In the genomic region with DNA sequence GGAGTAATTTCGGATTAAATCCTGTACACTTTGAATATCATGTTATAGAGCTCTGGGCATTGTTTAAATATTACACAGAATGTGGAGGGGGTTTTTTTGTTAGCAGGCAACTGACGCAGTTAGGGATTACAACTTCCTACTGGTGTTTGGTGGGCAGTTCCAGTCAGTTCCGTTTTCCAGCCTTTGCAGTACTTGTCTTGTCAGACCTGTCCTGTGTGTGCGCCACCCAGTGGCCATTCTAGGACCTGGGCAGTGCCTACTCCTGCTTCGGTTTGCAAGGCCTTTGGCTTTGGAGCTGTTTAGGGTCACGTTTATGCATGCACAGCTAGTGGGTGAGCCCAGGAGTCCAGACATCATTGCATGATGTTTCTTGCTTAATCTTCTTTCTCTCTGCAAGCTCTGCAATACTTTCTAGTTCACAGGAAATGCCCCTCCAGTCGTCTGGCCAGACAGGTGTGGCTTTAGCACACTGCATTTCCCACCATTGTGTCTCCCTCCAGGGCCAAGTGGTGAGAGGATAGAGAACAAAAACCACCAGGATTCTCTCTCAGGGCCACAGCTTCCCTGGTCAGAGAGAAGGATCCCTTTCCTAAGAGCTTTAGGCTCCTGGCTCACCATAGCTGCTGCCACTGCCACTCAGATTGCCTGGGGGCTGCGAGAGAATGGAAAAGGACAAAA, we compare ENCODE assay signal across 8 cellular contexts.
DNase-seq lines count a peak whose midpoint lies in the region; ATAC-seq, FAIRE-seq and TF ChIP-seq lines count a peak whose summit lies in the region.

No MANE protein-coding gene starts in this region.

- no peaks in the 10 kb centered on the region for H3K27me3 ChIP-seq in gastrocnemius medialis

- peaks cover 5% of the 10 kb centered on the region for H3K36me3 Mint-ChIP-seq in T-helper 17 cell (ENCODE audit: low read depth)

- H3K27ac Mint-ChIP-seq in T-helper 17 cell: peak overlapping the region; percentile 93

- no peaks in the 10 kb centered on the region for H3K27me3 Mint-ChIP-seq in T-helper 17 cell

- intact Hi-C loops in gastrocnemius medialis (cut with DNase I; ENCODE audit: low total_unique reads): no loop called here

- peak overlapping the region in 3 of 4 donors; percentile 12 to 48 (median 24) for H3K4me3 ChIP-seq in gastrocnemius medialis

- peaks cover 45% of the 10 kb centered on the region for H3K4me1 Mint-ChIP-seq in T-helper 17 cell

- H3K4me3 Mint-ChIP-seq in T-helper 17 cell: peak overlapping the region; percentile 56

- H3K9me3 ChIP-seq in T-helper 17 cell (ENCODE audit: control insufficient read depth, low read length, poor library complexity, severe bottlenecking): no peaks in the 10 kb centered on the region
- H3K9me3 ChIP-seq in gastrocnemius medialis: no peaks in the 10 kb centered on the region

- FAIRE-seq in GM12891 (lab: Jason Lieb, UNC): peak; percentile 92

- no peak overlapping the region for H3K27ac ChIP-seq in gastrocnemius medialis

- H3K36me3 ChIP-seq in gastrocnemius medialis: no peaks in the 10 kb centered on the region

- peak; percentile 37 for DNase-seq in GM12891 (ENCODE audit: insufficient read length, low spot score)
- DNase-seq in NCI-H1417 (lab: John Stamatoyannopoulos, UW): peak; percentile 68 to 84 (median 70)
- DNase-seq in T-helper 17 cell: peak; percentile 62 to 68 (median 65)
- DNase-seq in anterior cingulate cortex (lab: John Stamatoyannopoulos, UW): peak in 56 of 58 donors; percentile 8 to 92 (median 68)
- peak; percentile 64 for DNase-seq in hepatic stellate cell (ENCODE audit: low spot score)
- peak; percentile 37 to 60 for DNase-seq in gastrocnemius medialis
- no peak for DNase-seq in NCI-H1436 treated with DMSO at 0.1 percent for 48 hours (lab: John Stamatoyannopoulos, UW)

- TF ChIP-seq CTCF in gastrocnemius medialis (IDR thresholded peaks at IDR 0.05 in 4 of 5, conservative IDR thresholded peaks at IDR 0.05 in 1 of 5): peak; percentile 15 to 66 (median 39)

- peaks cover 0 to 3% of the 10 kb centered on the region in 2 donors for H3K4me1 ChIP-seq in gastrocnemius medialis

- TF ChIP-seq POLR2A in GM12891 (IDR thresholded peaks at IDR 0.05; ENCODE audit: low read depth, low read length): no peak
- TF ChIP-seq POLR2A in gastrocnemius medialis (IDR thresholded peaks at IDR 0.05): no peak

- in situ Hi-C loops in gastrocnemius medialis (cut with MboI; ENCODE audit: low sequenced_read_pairs in 4 of 4): no loop called here

- peak; percentile 76 for ATAC-seq in HG02759 (IDR thresholded peaks at IDR 0.05; ENCODE audit: unreplicated experiment)
- ATAC-seq in T-helper 17 cell: peak; percentile 73
- ATAC-seq in gastrocnemius medialis: peak; percentile 68 to 81

TF ChIP-seq in GM12891, 5 proteins besides CTCF, POLR2A, EP300 and RAD21:
- no peak for TF ChIP-seq PAX5 (IDR thresholded peaks at IDR 0.05; ENCODE audit: insufficient read depth, low read length, severe bottlenecking)
- peak; percentile 81 for TF ChIP-seq SPI1 (IDR thresholded peaks at IDR 0.05; ENCODE audit: low read depth, low read length)
